In genomic region chr12:45419317-45419716, GRCh38 we compare ENCODE assay signal across 16 cellular contexts.
DNase-seq lines count a peak whose midpoint lies in the region; ATAC-seq and TF ChIP-seq lines count a peak whose summit lies in the region.
"Had no signal": no experiment of that assay in that cellular context is flagged by ENCODE, and none has a peak within 500 bp of the region (broad histone marks: within the 10 kb centered on the region; RNA-seq: fewer than 3 reads in every experiment).

No MANE protein-coding gene starts in this region.

- peak overlapping the region; percentile 50 for H3K27ac Mint-ChIP-seq in activated T-helper 17 cell treated with anti-CD3 and anti-CD28 coated beads, Interleukin-2, amount 50 U/mL, for 72 hours
- H3K27ac Mint-ChIP-seq: GM23338, IgD-negative memory B cell had no signal

- no peaks in the 10 kb centered on the region for H3K9me3 Mint-ChIP-seq in activated T-helper 17 cell treated with anti-CD3 and anti-CD28 coated beads, Interleukin-2, amount 50 U/mL, for 72 hours
- H3K9me3 Mint-ChIP-seq: CD4-positive, CD25-positive, alpha-beta regulatory T cell; GM23338; IgD-negative memory B cell had no signal

- DNase-seq in GM10266 (ENCODE audit: extremely low spot score) (peak; percentile 19), GM13976 (ENCODE audit: low spot score) (peak; percentile 6), cerebellar cortex (ENCODE audit: low spot score) (no peak)
- DNase-seq: ACHN; BE2C; C1 segment of cervical spinal cord; Caco-2; CD4-positive, CD25-positive, alpha-beta regulatory T cell; Kasumi-1; KBM-7 had no signal

- in situ Hi-C loops in GM13976 (cut with MboI; ENCODE audit: low sequenced_read_pairs, unreplicated experiment): no loop called here

- no peak for TF ChIP-seq CTCF in GM10266 (IDR thresholded peaks at IDR 0.05; ENCODE audit: control insufficient read depth, insufficient read depth, low read depth, missing control alignments)
- no peak for TF ChIP-seq CTCF in GM13976 (IDR thresholded peaks at IDR 0.05; ENCODE audit: borderline replicate concordance, control extremely low read depth, extremely low read depth, insufficient read depth, missing control alignments)

- no peak for ATAC-seq in activated T-helper 17 cell treated with anti-CD3 and anti-CD28 coated beads, Interleukin-2, amount 50 U/mL, for 72 hours (replicated peaks)
- ATAC-seq in HG03378 (IDR thresholded peaks at IDR 0.05; ENCODE audit: unreplicated experiment) (no peak), HG02884 (IDR thresholded peaks at IDR 0.05; ENCODE audit: unreplicated experiment) (no peak)
- ATAC-seq: GM23338, HepG2 had no signal

- no peak overlapping the region for H3K4me3 Mint-ChIP-seq in activated T-helper 17 cell treated with anti-CD3 and anti-CD28 coated beads, Interleukin-2, amount 50 U/mL, for 72 hours
- H3K4me3 Mint-ChIP-seq: CD4-positive, CD25-positive, alpha-beta regulatory T cell; GM23338; IgD-negative memory B cell had no signal

- H3K4me1 Mint-ChIP-seq in activated T-helper 17 cell treated with anti-CD3 and anti-CD28 coated beads, Interleukin-2, amount 50 U/mL, for 72 hours: peaks cover 7% of the 10 kb centered on the region

- no peaks in the 10 kb centered on the region for H3K27me3 Mint-ChIP-seq in activated T-helper 17 cell treated with anti-CD3 and anti-CD28 coated beads, Interleukin-2, amount 50 U/mL, for 72 hours
- H3K27me3 Mint-ChIP-seq: CD4-positive, CD25-positive, alpha-beta regulatory T cell; IgD-negative memory B cell had no signal

- H3K36me3 Mint-ChIP-seq in activated T-helper 17 cell treated with anti-CD3 and anti-CD28 coated beads, Interleukin-2, amount 50 U/mL, for 72 hours (ENCODE audit: low read depth): peaks cover 92% of the 10 kb centered on the region
